8 cellular contexts compared by ENCODE assay signal in genomic region chr10:89369142-89370105, GRCh38. TPM values are rescaled to one million over a fixed set of nuclear protein-coding genes. Genes with fewer than 3 reads are reported as not detected.
DNase-seq lines count a peak whose midpoint lies in the region; ATAC-seq, FAIRE-seq and TF ChIP-seq lines count a peak whose summit lies in the region.

No MANE protein-coding gene starts in this region.

- no peaks in the 10 kb centered on the region for H4K20me1 ChIP-seq in GM12878 (ENCODE audit: control insufficient read depth, insufficient read depth)

- intact Hi-C loops in GM12878 (cut with micrococcal nuclease; ENCODE audit: unreplicated experiment): loop anchor here (1.0 to 5.0 kb wide), 3 partner anchors 18 to 193 kb away; no protein-coding TSS in a partner anchor

- TF ChIP-seq RAD21 in GM12878 (IDR thresholded peaks at IDR 0.05; ENCODE audit: insufficient read depth, low read depth, low read length): peak; percentile 76

- H3K27me3 ChIP-seq in GM12878 (replicated peaks in 1 of 2; ENCODE audit: control insufficient read depth in 2 of 2, insufficient read depth in 2 of 2, low read length in 1 of 2) (no peaks in the 10 kb centered on the region), lung (ENCODE audit: control insufficient read depth, insufficient read depth) (no peaks in the 10 kb centered on the region)

- no peaks in the 10 kb centered on the region for H3K79me2 ChIP-seq in GM12878 (ENCODE audit: control insufficient read depth, insufficient read depth, low read length)

- DNase-seq in Caki2 (ENCODE audit: low read depth) (peak; percentile 23), HT-29 (ENCODE audit: low spot score) (peak; percentile 61), GM12878 (ENCODE audit: low read depth, low spot score) (no peak), lung (ENCODE audit: low spot score) (no peak), NCI-H82 (lab: John Stamatoyannopoulos, UW) (no peak)

- no peak for TF ChIP-seq POLR2A in GM12878 (IDR thresholded peaks at IDR 0.05; ENCODE audit: low read depth, low read length)

- CTCF ChIA-PET in GM12878 (lab: Yijun Ruan, JAX): interaction anchor here (0.6 to 5.9 kb wide), 54 partner anchors 9 to 1982 kb away, joined by 3 to 97 read pairs (median 7); partner anchors contain the start of genes IFIT1, IFIT2, IFIT5 and LIPA

- H3K4me3 ChIP-seq in GM12878 (no peak overlapping the region), lung (no peak overlapping the region)

- H3K27ac ChIP-seq in GM12878 (ENCODE audit: control insufficient read depth, insufficient read depth) (peak overlapping the region; percentile 10; the same call in 1 of the 2 replicates), lung (ENCODE audit: low read depth in 1 of 2, low read length in 1 of 2) (no peak overlapping the region)

- H2AFZ ChIP-seq in GM12878 (ENCODE audit: control insufficient read depth, low read depth, low read length): no peak overlapping the region; the same call in none of the 2 replicates

- TF ChIP-seq EP300 in GM12878 (IDR thresholded peaks at IDR 0.05; ENCODE audit: borderline replicate concordance in 1 of 2, control insufficient read depth in 1 of 2, low read depth in 2 of 2, low read length in 2 of 2): no peak

- peak; percentile 18 for FAIRE-seq in GM12878 (lab: Jason Lieb, UNC)

- RAD21 ChIA-PET in GM12878 (lab: Charles Lee; ENCODE audit: unreplicated experiment): interaction anchor here (0.6 to 3.9 kb wide), 24 partner anchors 11 to 198 kb away, joined by 3 to 68 read pairs (median 7); partner anchors contain the start of genes IFIT1, IFIT2, IFIT3 and IFIT5

- H3K4me2 ChIP-seq in GM12878 (ENCODE audit: control insufficient read depth, insufficient read depth): peak overlapping the region; percentile 13; the same call in 1 of the 2 replicates

- WGBS in GM12878 (ENCODE audit: insufficient coverage, insufficient replicate concordance, low lambda C conversion rate, missing lambda C conversion rate): 33% methylated on average over 5 of the region's 5 CpGs
- 59% methylated on average over 5 of the region's 5 CpGs for WGBS in lung, 2 donors

- H3K9ac ChIP-seq in GM12878 (ENCODE audit: control insufficient read depth, insufficient read depth, low read length): no peak overlapping the region

- SMC1A ChIA-PET in GM12878 (lab: Charles Lee; ENCODE audit: uncharacterized antibody, unreplicated experiment): interaction anchor here (0.7 to 6.8 kb wide), 45 partner anchors 7 to 541 kb away, joined by 3 to 98 read pairs (median 5); partner anchors contain the start of genes IFIT1, IFIT2, IFIT5 and LIPA

- ATAC-seq in GM12878 (peak; percentile 57), lung (ENCODE audit: insufficient read depth, low FRiP score) (no peak), HG02852 (IDR thresholded peaks at IDR 0.05; ENCODE audit: unreplicated experiment) (no peak), HG02973 (IDR thresholded peaks at IDR 0.05; ENCODE audit: unreplicated experiment) (no peak), GM19467 (IDR thresholded peaks at IDR 0.05; ENCODE audit: unreplicated experiment) (no peak)

- in situ Hi-C loops in Caki2 (cut with HindIII; ENCODE audit: low pct_unique_long_range_greater_than_20kb, low sequenced_read_pairs): no loop called here
- in situ Hi-C loops in GM12878 (cut with MboI): no loop called here

- H3K36me3 ChIP-seq in GM12878 (ENCODE audit: control insufficient read depth in 2 of 2, insufficient read depth in 2 of 2, low read length in 1 of 2) (no peaks in the 10 kb centered on the region), lung (ENCODE audit: control insufficient read depth in 2 of 2, insufficient read depth in 2 of 2, low read length in 2 of 2) (no peaks in the 10 kb centered on the region)

- TF ChIP-seq CTCF in GM12878 (IDR thresholded peaks at IDR 0.05 in 2 of 3, conservative IDR thresholded peaks at IDR 0.05 in 1 of 3; ENCODE audit: control insufficient read depth in 2 of 3, extremely low read depth in 1 of 3, insufficient read depth in 1 of 3, low read depth in 3 of 3, low read length in 3 of 3) (peak; percentile 48 to 66 (median 53); a peak in 5 of 6 replicates), lung (IDR thresholded peaks at IDR 0.05; ENCODE audit: control extremely low read depth, extremely low read depth) (peak; percentile 17)

- POLR2A ChIA-PET in GM12878 (lab: Charles Lee): interaction anchor here (0.5 to 2.9 kb wide), 9 partner anchors 22 to 75 kb away, joined by 3 to 10 read pairs (median 5); partner anchors contain the start of genes IFIT1, IFIT2 and IFIT5

- H3K4me1 ChIP-seq in GM12878 (ENCODE audit: control insufficient read depth, insufficient read depth, low read length) (peaks cover 25% of the 10 kb centered on the region), lung (ENCODE audit: control insufficient read depth in 2 of 2, insufficient read depth in 2 of 2, low read length in 2 of 2) (peaks cover 4 to 14% of the 10 kb centered on the region in 2 donors)

- H3K9me3 ChIP-seq in GM12878 (replicated peaks; ENCODE audit: control insufficient read depth, insufficient read depth, low read length) (no peaks in the 10 kb centered on the region), lung (ENCODE audit: control insufficient read depth in 2 of 2, insufficient read depth in 1 of 2, low read length in 1 of 2) (no peaks in the 10 kb centered on the region)

- no TSS peak for BruUV-seq in GM12878 (replicated peaks; lab: Mats Ljungman, UMichigan)

RNA-seq across cellular contexts. Expression of gene IFIT1B, which starts 8.4 kb away (rescaled TPM):
- not detected in 2 replicates for total RNA-seq in Caki2 (2014; rRNA removed; shearing (Covaris generic); ENCODE audit: low replicate concordance)
- not detected in 2 replicates for total RNA-seq in HT-29 (2014; rRNA removed; shearing (Covaris generic))
- total RNA-seq in GM12878 (2013; cell fraction: nucleolus; rRNA removed): not detected in 2 replicates
- total RNA-seq in GM12878 (2014; rRNA removed): not detected in 2 replicates
- total RNA-seq in GM12878 (2014; rRNA removed; fragmentation: Illumina TruSeq; extraction: Trizol): not detected in 2 replicates
- not detected in 2 replicates for total RNA-seq in GM12878 (2021)
- not detected for polyA plus RNA-seq in GM12878 (2011; ENCODE audit: low read depth)
- polyA plus RNA-seq in GM12878 (2011; rRNA removed): not detected in 2 replicates
- polyA plus RNA-seq in GM12878 (2011; cell fraction: cytosol; rRNA removed): not detected in 2 replicates
- polyA plus RNA-seq in GM12878 (2011; cell fraction: nucleus; rRNA removed): not detected in 2 replicates
- polyA plus RNA-seq in GM12878 (2012): not detected in 2 replicates
- 0.17 TPM in 1 of 2 replicates, not detected in the other for polyA plus RNA-seq in GM12878 (2014; fragmentation: Illumina TruSeq; extraction: Trizol)
- under 1 TPM in 1 of 2 experiments, not detected in 1; 0.04 TPM for polyA plus RNA-seq in GM12878 (2014; fragmentation: Nextera tagmentation; extraction: Ambion mirVana)
- not detected in 2 replicates for polyA plus RNA-seq in GM12878 (2014; rRNA removed)
- not detected for polyA plus RNA-seq in GM12878 (2016; fragmentation: Nextera tagmentation; extraction: Ambion mirVana)
- polyA minus RNA-seq in GM12878 (2011; rRNA and poly(A)+ RNA removed): 0.15 TPM in 1 of 2 replicates, not detected in the other
- not detected in 2 replicates for polyA minus RNA-seq in GM12878 (2011; cell fraction: cytosol; rRNA and poly(A)+ RNA removed)
- polyA minus RNA-seq in GM12878 (2011; cell fraction: nucleus; rRNA and poly(A)+ RNA removed): not detected in 2 replicates
- 1 to 10 TPM in 1 of 2 donors, under 1 TPM in 1; 0.21 to 3.7 TPM for total RNA-seq in lung
- not detected for polyA plus RNA-seq in lung

RNA-seq across cellular contexts. Expression of gene IFIT1, which starts 23.0 kb away (rescaled TPM):
- 19.8 and 26.9 TPM in 2 replicates for total RNA-seq in Caki2 (2014; rRNA removed; shearing (Covaris generic); ENCODE audit: low replicate concordance)
- 5.3 and 8.3 TPM in 2 replicates for total RNA-seq in HT-29 (2014; rRNA removed; shearing (Covaris generic))
- total RNA-seq in GM12878 (2013; cell fraction: nucleolus; rRNA removed): 2.5 and 3.2 TPM in 2 replicates
- 19.7 and 29.8 TPM in 2 replicates for total RNA-seq in GM12878 (2014; rRNA removed)
- total RNA-seq in GM12878 (2014; rRNA removed; fragmentation: Illumina TruSeq; extraction: Trizol): 32.0 and 39.2 TPM in 2 replicates
- 18.8 and 22.5 TPM in 2 replicates for total RNA-seq in GM12878 (2021)
- polyA plus RNA-seq in GM12878 (2011; ENCODE audit: low read depth): 18.2 TPM
- polyA plus RNA-seq in GM12878 (2011; rRNA removed): 23.4 and 36.6 TPM in 2 replicates
- polyA plus RNA-seq in GM12878 (2011; cell fraction: cytosol; rRNA removed): 6.9 and 8.8 TPM in 2 replicates
- 9.0 and 10.0 TPM in 2 replicates for polyA plus RNA-seq in GM12878 (2011; cell fraction: nucleus; rRNA removed)
- 16.1 and 18.3 TPM in 2 replicates for polyA plus RNA-seq in GM12878 (2012)
- polyA plus RNA-seq in GM12878 (2014; fragmentation: Illumina TruSeq; extraction: Trizol): 31.5 and 44.4 TPM in 2 replicates
- polyA plus RNA-seq in GM12878 (2014; fragmentation: Nextera tagmentation; extraction: Ambion mirVana): 10 to 100 TPM; 28.9 to 37.2 TPM
- 17.5 and 21.3 TPM in 2 replicates for polyA plus RNA-seq in GM12878 (2014; rRNA removed)
- 10 to 100 TPM; 13.9 to 16.1 TPM for polyA plus RNA-seq in GM12878 (2016; fragmentation: Nextera tagmentation; extraction: Ambion mirVana)
- polyA minus RNA-seq in GM12878 (2011; rRNA and poly(A)+ RNA removed): 6.9 and 8.9 TPM in 2 replicates
- polyA minus RNA-seq in GM12878 (2011; cell fraction: cytosol; rRNA and poly(A)+ RNA removed): 3.3 and 4.0 TPM in 2 replicates
- 2.1 and 3.2 TPM in 2 replicates for polyA minus RNA-seq in GM12878 (2011; cell fraction: nucleus; rRNA and poly(A)+ RNA removed)
- 10 to 100 TPM; 11.1 to 16.9 TPM for total RNA-seq in lung
- polyA plus RNA-seq in lung: 10 to 100 TPM; 13.1 to 17.7 TPM

RNA-seq across cellular contexts. Expression of gene IFIT3, which starts 41.6 kb away (rescaled TPM):
- total RNA-seq in Caki2 (2014; rRNA removed; shearing (Covaris generic); ENCODE audit: low replicate concordance): 11.3 and 12.4 TPM in 2 replicates
- total RNA-seq in HT-29 (2014; rRNA removed; shearing (Covaris generic)): 6.1 and 6.9 TPM in 2 replicates
- total RNA-seq in GM12878 (2013; cell fraction: nucleolus; rRNA removed): 40.3 and 42.2 TPM in 2 replicates
- total RNA-seq in GM12878 (2014; rRNA removed): 39.1 and 55.0 TPM in 2 replicates
- 67.3 and 79.1 TPM in 2 replicates for total RNA-seq in GM12878 (2014; rRNA removed; fragmentation: Illumina TruSeq; extraction: Trizol)
- total RNA-seq in GM12878 (2021): 38.9 and 44.4 TPM in 2 replicates
- polyA plus RNA-seq in GM12878 (2011; ENCODE audit: low read depth): 48.9 TPM
- 30.8 and 39.2 TPM in 2 replicates for polyA plus RNA-seq in GM12878 (2011; rRNA removed)
- 14.8 and 16.3 TPM in 2 replicates for polyA plus RNA-seq in GM12878 (2011; cell fraction: cytosol; rRNA removed)
- polyA plus RNA-seq in GM12878 (2011; cell fraction: nucleus; rRNA removed): 5.0 and 7.4 TPM in 2 replicates
- polyA plus RNA-seq in GM12878 (2012): 50.2 and 51.6 TPM in 2 replicates
- 70.2 and 91.4 TPM in 2 replicates for polyA plus RNA-seq in GM12878 (2014; fragmentation: Illumina TruSeq; extraction: Trizol)
- 10 to 100 TPM; 27.0 to 50.4 TPM for polyA plus RNA-seq in GM12878 (2014; fragmentation: Nextera tagmentation; extraction: Ambion mirVana)
- 35.8 and 52.1 TPM in 2 replicates for polyA plus RNA-seq in GM12878 (2014; rRNA removed)
- polyA plus RNA-seq in GM12878 (2016; fragmentation: Nextera tagmentation; extraction: Ambion mirVana): 10 to 100 TPM; 51.7 to 53.0 TPM
- polyA minus RNA-seq in GM12878 (2011; rRNA and poly(A)+ RNA removed): 11.8 and 18.6 TPM in 2 replicates
- 8.5 and 9.2 TPM in 2 replicates for polyA minus RNA-seq in GM12878 (2011; cell fraction: cytosol; rRNA and poly(A)+ RNA removed)
- polyA minus RNA-seq in GM12878 (2011; cell fraction: nucleus; rRNA and poly(A)+ RNA removed): 4.0 and 6.0 TPM in 2 replicates
- 10 to 100 TPM; 17.3 to 27.2 TPM for total RNA-seq in lung
- 10 to 100 TPM; 12.6 to 47.7 TPM for polyA plus RNA-seq in lung

RNA-seq across cellular contexts. Expression of gene IFIT5, which starts 44.9 kb away (rescaled TPM):
- total RNA-seq in Caki2 (2014; rRNA removed; shearing (Covaris generic); ENCODE audit: low replicate concordance): 7.2 and 16.0 TPM in 2 replicates
- total RNA-seq in HT-29 (2014; rRNA removed; shearing (Covaris generic)): 3.3 and 6.0 TPM in 2 replicates
- total RNA-seq in GM12878 (2013; cell fraction: nucleolus; rRNA removed): 21.6 and 21.7 TPM in 2 replicates
- total RNA-seq in GM12878 (2014; rRNA removed): 12.1 and 16.4 TPM in 2 replicates
- total RNA-seq in GM12878 (2014; rRNA removed; fragmentation: Illumina TruSeq; extraction: Trizol): 15.4 and 17.2 TPM in 2 replicates
- total RNA-seq in GM12878 (2021): 11.0 and 12.5 TPM in 2 replicates
- polyA plus RNA-seq in GM12878 (2011; ENCODE audit: low read depth): 3.0 TPM
- 17.0 and 27.6 TPM in 2 replicates for polyA plus RNA-seq in GM12878 (2011; rRNA removed)
- 6.0 and 6.9 TPM in 2 replicates for polyA plus RNA-seq in GM12878 (2011; cell fraction: cytosol; rRNA removed)
- 6.8 and 8.1 TPM in 2 replicates for polyA plus RNA-seq in GM12878 (2011; cell fraction: nucleus; rRNA removed)
- polyA plus RNA-seq in GM12878 (2012): 5.0 and 7.4 TPM in 2 replicates
- polyA plus RNA-seq in GM12878 (2014; fragmentation: Illumina TruSeq; extraction: Trizol): 11.4 and 14.7 TPM in 2 replicates
- 1 to 10 TPM; 5.9 to 8.3 TPM for polyA plus RNA-seq in GM12878 (2014; fragmentation: Nextera tagmentation; extraction: Ambion mirVana)
- 6.6 and 8.6 TPM in 2 replicates for polyA plus RNA-seq in GM12878 (2014; rRNA removed)
- polyA plus RNA-seq in GM12878 (2016; fragmentation: Nextera tagmentation; extraction: Ambion mirVana): 1 to 10 TPM; 8.6 to 9.9 TPM
- 13.3 and 18.4 TPM in 2 replicates for polyA minus RNA-seq in GM12878 (2011; rRNA and poly(A)+ RNA removed)
- 7.8 and 9.4 TPM in 2 replicates for polyA minus RNA-seq in GM12878 (2011; cell fraction: cytosol; rRNA and poly(A)+ RNA removed)
- polyA minus RNA-seq in GM12878 (2011; cell fraction: nucleus; rRNA and poly(A)+ RNA removed): 14.4 and 16.4 TPM in 2 replicates
- 10 to 100 TPM; 17.7 to 21.8 TPM for total RNA-seq in lung
- 10 to 100 TPM; 12.6 to 13.5 TPM for polyA plus RNA-seq in lung

Comparison
In these comparisons a context has a peak if more than half of its experiments do, and no peak if none do; other contexts are left out.
1. DNase-seq: peak in Caki2 (single experiment) and HT-29 (single experiment); none in GM12878 (single experiment), lung (single experiment) and NCI-H82 (single experiment).